Comparison of ENCODE assay signal across 23 cellular contexts in the genomic region with DNA sequence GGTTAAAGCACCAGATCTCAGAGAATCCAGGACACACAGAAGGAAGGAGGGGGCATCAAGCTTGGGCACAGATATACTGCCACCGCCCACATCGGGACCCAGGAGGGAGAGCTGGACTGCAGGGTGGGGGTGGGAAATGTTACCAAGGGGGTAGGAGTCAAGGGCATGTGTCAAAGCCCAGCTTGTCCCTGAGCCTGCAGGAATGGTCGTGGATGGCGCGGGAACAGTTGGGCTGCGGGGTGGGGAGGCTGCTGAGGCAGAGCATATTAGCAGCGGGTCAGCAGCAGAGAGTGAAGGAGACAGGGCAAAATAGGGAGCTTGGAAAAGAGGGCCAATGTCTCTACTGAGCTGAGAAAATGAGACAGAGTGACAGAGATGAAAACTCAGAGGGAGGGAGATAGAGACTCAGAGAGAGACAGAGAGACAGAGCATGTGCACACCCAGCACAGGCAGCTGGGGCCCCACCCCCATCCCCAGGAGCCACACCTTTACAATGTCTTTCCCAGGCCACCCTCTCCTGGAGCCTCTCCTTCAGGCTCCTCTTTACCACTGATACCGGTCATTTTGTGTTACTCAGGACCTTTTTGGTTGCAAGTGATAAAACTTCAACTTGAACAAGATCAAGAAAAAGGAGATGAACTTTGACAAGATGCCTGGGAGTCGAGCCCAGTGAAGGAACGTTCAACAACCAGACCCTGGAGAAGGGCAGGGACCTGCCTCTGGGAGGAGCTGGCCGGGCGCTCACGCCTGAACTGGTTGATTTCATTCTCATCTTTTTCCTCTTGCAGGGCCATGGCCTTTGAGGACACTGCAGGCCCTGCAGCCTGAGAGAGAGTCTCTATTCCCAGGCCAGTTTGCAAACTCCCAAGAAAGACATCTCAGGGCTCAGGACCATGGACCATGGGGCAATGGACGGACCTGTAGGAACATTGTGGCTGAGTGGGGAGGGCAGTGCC. TPM values are rescaled to one million over a fixed set of nuclear protein-coding genes. Genes with fewer than 3 reads are reported as not detected.
A peak's percentile ranks its signal among the peaks of the same experiment; 100 is the strongest.
DNase-seq lines count a peak whose midpoint lies in the region; ATAC-seq, FAIRE-seq and TF ChIP-seq lines count a peak whose summit lies in the region.
"Had no signal": no experiment of that assay in that cellular context is flagged by ENCODE, and none has a peak within 500 bp of the region (broad histone marks: within the 10 kb centered on the region; RNA-seq: fewer than 3 reads in every experiment).

No MANE protein-coding gene starts in this region.

- H3K79me2 ChIP-seq in GM23248 (ENCODE audit: insufficient read depth), result no peaks in the 10 kb centered on the region

- H3K4me2 ChIP-seq in GM23248 (ENCODE audit: unreplicated experiment), result no peak overlapping the region

- intact Hi-C loops in left ventricle myocardium superior (cut with micrococcal nuclease), result no loop called here

- H3K27ac ChIP-seq in GM23248 (no peak overlapping the region), Peyer's patch (peak overlapping the region in 3 of 4 donors; percentile 53 to 86 (median 72)), rectal smooth muscle tissue (ENCODE audit: low read depth, low read length) (peak overlapping the region; percentile 40)
- H3K27ac ChIP-seq: SK-N-MC had no signal

- no peaks in the 10 kb centered on the region for H3K9me3 ChIP-seq in GM23248 (ENCODE audit: low read depth)
- H3K9me3 ChIP-seq in Peyer's patch, result no peaks in the 10 kb centered on the region
- H3K9me3 ChIP-seq: ascending aorta, heart left ventricle, thoracic aorta had no signal

- H3K36me3 ChIP-seq in GM23248 (ENCODE audit: low read depth), result no peaks in the 10 kb centered on the region
- H3K36me3 ChIP-seq in Peyer's patch, result no peaks in the 10 kb centered on the region
- no peaks in the 10 kb centered on the region for H3K36me3 ChIP-seq in rectal smooth muscle tissue (ENCODE audit: control insufficient read depth, insufficient read depth, low read length)
- H3K36me3 ChIP-seq: ascending aorta, heart left ventricle, thoracic aorta had no signal

- no peaks in the 10 kb centered on the region for H3F3A ChIP-seq in GM23248 (ENCODE audit: insufficient read depth)

- H3K9me2 ChIP-seq in GM23248 (ENCODE audit: insufficient read depth), result no peaks in the 10 kb centered on the region

- H3K4me1 ChIP-seq in GM23248 (ENCODE audit: insufficient read depth) (peaks cover 5% of the 10 kb centered on the region), Peyer's patch (peaks cover 0 to 55% (median 14%) of the 10 kb centered on the region in 4 donors), rectal smooth muscle tissue (ENCODE audit: control insufficient read depth, insufficient read depth, low read length) (peaks cover 29% of the 10 kb centered on the region)

- peak; percentile 14 for ATAC-seq in left ventricle myocardium superior
- ATAC-seq in GM18498 (IDR thresholded peaks at IDR 0.05; ENCODE audit: unreplicated experiment), result no peak
- ATAC-seq: activated CD4-positive, CD25-positive, alpha-beta regulatory T cell treated with anti-CD3 and anti-CD28 coated beads, Interleukin-2, amount 50 U/mL, for 24 hours had no signal

- H2AFZ ChIP-seq in GM23248, result no peak overlapping the region

- TF ChIP-seq POLR2A in Peyer's patch (IDR thresholded peaks at IDR 0.05) (no peak), H54 (IDR thresholded peaks at IDR 0.05; ENCODE audit: low read depth, low read length) (no peak)

- no peak overlapping the region for H3K4me3 ChIP-seq in GM23248
- H3K4me3 ChIP-seq in Peyer's patch, result no peak overlapping the region
- no peak overlapping the region for H3K4me3 ChIP-seq in rectal smooth muscle tissue (ENCODE audit: low read length)
- H3K4me3 ChIP-seq: ascending aorta, heart left ventricle, SK-N-MC, thoracic aorta had no signal

- DNase-seq in GM23248 (peak; percentile 18), Peyer's patch (peak in 2 of 3 donors; percentile 61 to 72), left ventricle myocardium superior (no peak), H54 (ENCODE audit: insufficient read length, low spot score) (no peak)
- no peak for DNase-seq in stimulated activated naive CD4-positive, alpha-beta T cell (lab: John Stamatoyannopoulos, UW)
- DNase-seq: activated CD8-positive, alpha-beta memory T cell treated with anti-CD3 and anti-CD28 coated beads for 24 hours; CD8-positive, alpha-beta memory T cell; Kasumi-1; mammary epithelial cell; NCI-H526 treated with DMSO at 0.1 percent for 48 hours; nephron progenitor cell; stimulated activated CD4-positive, alpha-beta T cell treated with anti-CD3 and anti-CD28 coated beads, Interleukin-12 subunit alpha, Interleukin-12 subunit beta, amount 100 ng/mL, for 4 hours; T-helper 9 cell had no signal

- H3K27me3 ChIP-seq in GM23248 (replicated peaks; ENCODE audit: insufficient read depth), result peaks cover 21% of the 10 kb centered on the region; the same call in 1 of the 2 replicates
- no peaks in the 10 kb centered on the region for H3K27me3 ChIP-seq in Peyer's patch
- H3K27me3 ChIP-seq in rectal smooth muscle tissue (ENCODE audit: control insufficient read depth, insufficient read depth, low read length), result no peaks in the 10 kb centered on the region
- H3K27me3 ChIP-seq: ascending aorta had no signal

- no peak for TF ChIP-seq CTCF in Peyer's patch (IDR thresholded peaks at IDR 0.05)

- FAIRE-seq in H54 (lab: Jason Lieb, UNC), result no peak
- FAIRE-seq: endometrium had no signal

- no peaks in the 10 kb centered on the region for H4K20me1 ChIP-seq in GM23248 (ENCODE audit: insufficient read depth)

- H3K9ac ChIP-seq in GM23248 (no peak overlapping the region), rectal smooth muscle tissue (ENCODE audit: low read length) (no peak overlapping the region)

- 45 to 52% methylated on average over 14 of the region's 14 CpGs for WGBS in GM23248 (ENCODE audit: low coverage in 1 of 2, low lambda C conversion rate in 2 of 2, missing lambda C conversion rate in 2 of 2), 2 experiments

- in situ Hi-C loops in GM23248 (cut with MboI), result loop anchor here (5.0 kb wide), 1 partner anchor 85 kb away; no protein-coding TSS in a partner anchor

RNA-seq across cellular contexts. Expression of gene AOC1, which starts 50.0 kb away (rescaled TPM):
- total RNA-seq in GM23248 (2014; rRNA removed; shearing (Covaris generic)), result not detected in 2 replicates
- not detected in 2 replicates for polyA plus RNA-seq in GM23248 (2016; fragmentation: Nextera tagmentation; extraction: Ambion mirVana)
- 1,000 to 10,000 TPM in 2 of 4 donors, 100 to 1,000 TPM in 1, 1 to 10 TPM in 1; 9.1 to 1,314 (median 833) TPM for total RNA-seq in Peyer's patch
- 0.17 TPM for total RNA-seq in left ventricle myocardium superior
- total RNA-seq: CD8-positive, alpha-beta memory T cell; HT1080; mammary epithelial cell; pulmonary artery endothelial cell; thoracic aorta had no signal
- polyA plus RNA-seq: CD8-positive, alpha-beta memory T cell; mammary epithelial cell had no signal

Comparison
In these comparisons a context has a peak if more than half of its experiments do, and no peak if none do; other contexts are left out.
1. DNase-seq: peak in GM23248 (single experiment) and Peyer's patch (2 of 3); none in left ventricle myocardium superior (single experiment), stimulated activated naive CD4-positive, alpha-beta T cell (0 of 6) and H54 (single experiment).